Comparison of ENCODE assay signal across 19 cellular contexts in the genomic region with DNA sequence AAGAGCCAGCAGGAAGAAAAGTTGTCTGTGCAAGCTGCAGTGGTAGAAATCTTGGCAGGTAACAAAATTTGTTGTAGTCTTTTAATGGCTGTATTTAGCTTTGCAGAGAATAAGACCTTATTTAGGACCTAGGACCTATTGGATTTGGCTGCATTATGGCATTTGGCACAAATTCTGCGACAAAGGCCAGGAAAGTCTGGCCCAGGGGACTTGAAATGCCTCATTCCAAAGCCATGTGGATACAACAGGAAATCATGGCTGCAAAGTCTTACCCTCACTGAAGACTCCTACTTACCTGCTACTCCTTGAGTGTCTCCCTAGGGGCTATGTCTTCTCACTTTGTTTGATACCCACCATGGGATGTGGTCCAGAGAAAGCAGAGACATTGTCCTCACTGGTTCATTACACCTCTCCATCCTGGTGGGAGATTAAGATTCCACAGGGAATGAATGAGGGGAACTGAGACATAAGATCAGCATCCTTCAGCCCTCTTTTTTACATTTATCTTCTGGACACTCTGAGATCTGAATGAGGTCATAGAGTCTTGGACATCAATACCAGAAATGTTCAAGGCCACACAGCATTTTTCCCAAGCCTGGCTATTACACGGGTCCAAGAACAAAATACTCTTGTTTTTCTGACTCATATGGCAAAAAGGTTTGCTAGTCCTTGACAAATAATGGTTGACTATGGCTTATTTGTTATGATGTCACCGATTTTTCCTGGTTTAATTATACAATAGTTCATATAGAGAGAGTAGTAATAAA.
DNase-seq lines count a peak whose midpoint lies in the region; ATAC-seq, FAIRE-seq and TF ChIP-seq lines count a peak whose summit lies in the region.
"Had no signal": no experiment of that assay in that cellular context is flagged by ENCODE, and none has a peak within 500 bp of the region (broad histone marks: within the 10 kb centered on the region; RNA-seq: fewer than 3 reads in every experiment).

No MANE protein-coding gene starts in this region.

- H3K4me1 Mint-ChIP-seq in T-helper 2 cell treated with Interferon-gamma antibody and Interleukin-4, amounts not matched to agents 5 μg/mL and 100 μg/mL, for 36 hours (ENCODE audit: low read depth), result peaks cover 31% of the 10 kb centered on the region
- H3K4me1 Mint-ChIP-seq in stimulated activated naive CD8-positive, alpha-beta T cell treated with anti-CD3 and anti-CD28 coated beads, Interleukin-15, amount 100 ng/mL, for 72 hours, result peaks cover 42% of the 10 kb centered on the region

- no peaks in the 10 kb centered on the region for H3K79me1 ChIP-seq in H1 (ENCODE audit: low read depth, low read length)

- no peak for TF ChIP-seq EP300 in H1 (IDR thresholded peaks at IDR 0.05; ENCODE audit: borderline replicate concordance in 1 of 2, low read depth in 2 of 2, low read length in 2 of 2)

- no peaks in the 10 kb centered on the region; a peak in 1 of 7 replicates for H3K27me3 ChIP-seq in H1 (replicated peaks in 1 of 4; ENCODE audit: control insufficient read depth in 3 of 4, extremely low read depth in 1 of 4, insufficient read depth in 3 of 4, low read length in 3 of 4)
- H3K27me3 ChIP-seq: BE2C had no signal

- peaks cover 0 to 9% (median 5%) of the 10 kb centered on the region in 4 experiments; a peak in 4 of 7 replicates for H3K4me1 ChIP-seq in H1 (replicated peaks in 1 of 4; ENCODE audit: control insufficient read depth in 3 of 4, insufficient read depth in 4 of 4, low read length in 3 of 4)

- H3K36me3 Mint-ChIP-seq in T-helper 2 cell treated with Interferon-gamma antibody and Interleukin-4, amounts not matched to agents 5 μg/mL and 100 μg/mL, for 36 hours (ENCODE audit: low read depth), result no peaks in the 10 kb centered on the region
- H3K36me3 Mint-ChIP-seq: CD4-positive, alpha-beta memory T cell had no signal

- no peak overlapping the region for H2AK5ac ChIP-seq in H1 (ENCODE audit: low read depth, low read length)

- H2BK5ac ChIP-seq in H1 (ENCODE audit: low read depth, low read length), result no peak overlapping the region

- CTCF ChIA-PET in H1 (lab: Charles Lee; ENCODE audit: partially characterized antibody), result no interaction called here
- CTCF ChIA-PET in RWPE1 (lab: Yijun Ruan, JAX), result no interaction called here

- H4K5ac ChIP-seq in H1 (ENCODE audit: insufficient read length, low read depth, low read length), result no peak overlapping the region

- ATAC-seq in stimulated activated naive CD8-positive, alpha-beta T cell treated with anti-CD3 and anti-CD28 coated beads, Interleukin-15, amount 100 ng/mL, for 72 hours, result no peak
- no peak for ATAC-seq in stimulated activated naive CD8-positive, alpha-beta T cell treated with anti-CD3 and anti-CD28 coated beads, Interleukin-15, Interleukin-2, amounts not matched to agents 100 U/mL and 50 U/mL, for 24 hours
- ATAC-seq: K562 had no signal

- H4K91ac ChIP-seq in H1 (replicated peaks; ENCODE audit: insufficient read length, low read length), result no peak overlapping the region

- FAIRE-seq in H1 (lab: Jason Lieb, UNC), result peak; percentile 7
- FAIRE-seq: D721Med, G401.6, K562 had no signal

- peaks cover 5% of the 10 kb centered on the region for H3K27me3 Mint-ChIP-seq in T-helper 2 cell treated with Interferon-gamma antibody and Interleukin-4, amounts not matched to agents 5 μg/mL and 100 μg/mL, for 36 hours (ENCODE audit: low read depth)
- H3K27me3 Mint-ChIP-seq in stimulated activated naive CD8-positive, alpha-beta T cell treated with anti-CD3 and anti-CD28 coated beads, Interleukin-15, amount 100 ng/mL, for 72 hours, result peaks cover 25% of the 10 kb centered on the region

- no peak overlapping the region for H2BK12ac ChIP-seq in H1 (ENCODE audit: low read depth, low read length)

- 94% methylated on average over 3 of the region's 3 CpGs; no CpG with 5 or more reads in 1 of the 2 experiments for WGBS in H1 (ENCODE audit: extremely low coverage in 1 of 2, insufficient coverage in 1 of 2, insufficient read length in 1 of 2, insufficient replicate concordance in 2 of 2, low coverage in 1 of 2, low lambda C conversion rate in 2 of 2, missing lambda C conversion rate in 1 of 2), 2 experiments

- no peak overlapping the region for H2BK20ac ChIP-seq in H1 (ENCODE audit: low read length)

- H3K27ac ChIP-seq in H1 (ENCODE audit: low read depth, low read length) (no peak overlapping the region), RWPE1 (no peak overlapping the region)
- H3K27ac ChIP-seq: 22Rv1 had no signal

- no peak overlapping the region for H3K56ac ChIP-seq in H1 (replicated peaks; ENCODE audit: insufficient read length, low read depth, low read length)

- no peaks in the 10 kb centered on the region for H3K9me3 ChIP-seq in H1 (ENCODE audit: insufficient read depth in 2 of 2, low read depth in 1 of 2, low read length in 1 of 2)
- H3K9me3 ChIP-seq: BE2C had no signal

- peak overlapping the region; percentile 68 for H3K27ac Mint-ChIP-seq in T-helper 2 cell treated with Interferon-gamma antibody and Interleukin-4, amounts not matched to agents 5 μg/mL and 100 μg/mL, for 36 hours
- H3K27ac Mint-ChIP-seq in stimulated activated naive CD8-positive, alpha-beta T cell treated with anti-CD3 and anti-CD28 coated beads, Interleukin-15, amount 100 ng/mL, for 72 hours, result peak overlapping the region; percentile 85 to 97

- TF ChIP-seq CTCF in H1 (IDR thresholded peaks at IDR 0.05; ENCODE audit: control extremely low read depth in 1 of 3, insufficient read depth in 1 of 3, low read depth in 1 of 3, low read length in 3 of 3) (no peak), RWPE1 (conservative IDR thresholded peaks at IDR 0.05; ENCODE audit: low read depth) (no peak)

- H3K14ac ChIP-seq in H1 (ENCODE audit: insufficient read length), result no peak overlapping the region

- H2AFZ ChIP-seq in H1 (ENCODE audit: low read length), result no peak overlapping the region

- TF ChIP-seq POLR2A in H1 (IDR thresholded peaks at IDR 0.05; ENCODE audit: control extremely low read depth in 1 of 2, low read depth in 2 of 2, low read length in 2 of 2), result no peak

- no peak overlapping the region for H3K9ac ChIP-seq in H1 (replicated peaks in 1 of 4; ENCODE audit: extremely low read depth in 1 of 4, low read depth in 3 of 4, low read length in 3 of 4)

- H3K4me3 ChIP-seq in H1 (ENCODE audit: extremely low read depth in 1 of 4, insufficient read depth in 2 of 4, low read depth in 3 of 4, low read length in 4 of 4), result no peak overlapping the region
- H3K4me3 ChIP-seq: K562 had no signal

- no peaks in the 10 kb centered on the region for H3K23me2 ChIP-seq in H1 (ENCODE audit: low read depth, low read length)

- H3K4me3 Mint-ChIP-seq in T-helper 2 cell treated with Interferon-gamma antibody and Interleukin-4, amounts not matched to agents 5 μg/mL and 100 μg/mL, for 36 hours, result no peak overlapping the region
- H3K4me3 Mint-ChIP-seq in stimulated activated naive CD8-positive, alpha-beta T cell treated with anti-CD3 and anti-CD28 coated beads, Interleukin-15, amount 100 ng/mL, for 72 hours, result no peak overlapping the region

- no peak overlapping the region for H3K4me2 ChIP-seq in H1 (ENCODE audit: insufficient read depth in 1 of 2, low read depth in 2 of 2, low read length in 2 of 2)

- H2BK120ac ChIP-seq in H1 (replicated peaks; ENCODE audit: low read depth, low read length), result no peak overlapping the region

- DNase-seq in T-helper 2 cell treated with Interferon-gamma antibody and Interleukin-4, amounts not matched to agents 5 μg/mL and 100 μg/mL, for 36 hours (ENCODE audit: low spot score), result no peak
- DNase-seq in T-helper 2 cell (no peak), H1 (ENCODE audit: low read depth in 1 of 2, low spot score in 2 of 2) (no peak), RWPE1 (ENCODE audit: low spot score) (no peak), NK-92 (lab: John Stamatoyannopoulos, UW; ENCODE audit: unreplicated experiment) (no peak), mucosa of gallbladder (ENCODE audit: low spot score) (no peak)
- DNase-seq in stimulated activated naive CD8-positive, alpha-beta T cell treated with anti-CD3 and anti-CD28 coated beads, Interleukin-15, amount 100 ng/mL, for 72 hours, result no peak
- DNase-seq in stimulated activated naive CD8-positive, alpha-beta T cell treated with anti-CD3 and anti-CD28 coated beads, Interleukin-15, Interleukin-2, amounts not matched to agents 100 U/mL and 50 U/mL, for 24 hours, result no peak
- DNase-seq: BE2C; CD4-positive, alpha-beta memory T cell; DMS79 treated with DMSO at 0.1 percent for 48 hours; HCEC 1CT; NCI-H1417 treated with DMSO at 0.1 percent for 48 hours; NCI-H1930; NCI-H748 treated with DMSO at 0.1 percent for 48 hours had no signal

- TF ChIP-seq RAD21 in H1 (IDR thresholded peaks at IDR 0.05 in 1 of 2, conservative IDR thresholded peaks at IDR 0.05 in 1 of 2; ENCODE audit: low read depth in 2 of 2, low read length in 2 of 2), result no peak

- H3K79me2 ChIP-seq in H1 (ENCODE audit: control insufficient read depth in 1 of 2, insufficient read depth in 2 of 2, low read length in 2 of 2), result no peaks in the 10 kb centered on the region

- no peak overlapping the region for H4K8ac ChIP-seq in H1 (ENCODE audit: extremely low read depth, insufficient read depth, low read length)

- H3K9me3 Mint-ChIP-seq in T-helper 2 cell treated with Interferon-gamma antibody and Interleukin-4, amounts not matched to agents 5 μg/mL and 100 μg/mL, for 36 hours, result no peaks in the 10 kb centered on the region
- no peaks in the 10 kb centered on the region for H3K9me3 Mint-ChIP-seq in stimulated activated naive CD8-positive, alpha-beta T cell treated with anti-CD3 and anti-CD28 coated beads, Interleukin-15, amount 100 ng/mL, for 72 hours
- H3K9me3 Mint-ChIP-seq: CD4-positive, alpha-beta memory T cell had no signal

- H2BK15ac ChIP-seq in H1 (ENCODE audit: low read length), result no peak overlapping the region

- POLR2A ChIA-PET in H1 (lab: Charles Lee; ENCODE audit: partially characterized antibody), result no interaction called here
- POLR2A ChIA-PET in RWPE1 (lab: Yijun Ruan, JAX; ENCODE audit: low non-redundant PET), result no interaction called here

- H3K23ac ChIP-seq in H1 (ENCODE audit: insufficient read length), result no peak overlapping the region

- H3K18ac ChIP-seq in H1 (ENCODE audit: extremely low read depth, low read length), result no peak overlapping the region

- no peaks in the 10 kb centered on the region for H3K36me3 ChIP-seq in H1 (ENCODE audit: control insufficient read depth in 2 of 4, insufficient read depth in 4 of 4, low read length in 3 of 4)
- H3K36me3 ChIP-seq: BE2C had no signal

- no peak overlapping the region for H3K4ac ChIP-seq in H1 (replicated peaks; ENCODE audit: insufficient read length, low read depth, low read length)

- H4K20me1 ChIP-seq in H1 (replicated peaks in 1 of 2; ENCODE audit: control insufficient read depth in 1 of 2, insufficient read depth in 2 of 2, low read length in 2 of 2), result no peaks in the 10 kb centered on the region

TF ChIP-seq in H1, 55 proteins besides CTCF, POLR2A, EP300 and RAD21 (continues in another document):
- no peak for TF ChIP-seq SP2 (IDR thresholded peaks at IDR 0.05; ENCODE audit: low read length)
- TF ChIP-seq SIX5 (IDR thresholded peaks at IDR 0.05; ENCODE audit: low read depth, low read length), result no peak
- TF ChIP-seq POLR2AphosphoS5 (IDR thresholded peaks at IDR 0.05; ENCODE audit: low read depth, low read length), result no peak
- no peak for TF ChIP-seq NRF1 (IDR thresholded peaks at IDR 0.05; ENCODE audit: low read depth, low read length)
- TF ChIP-seq HDAC2 (IDR thresholded peaks at IDR 0.05; ENCODE audit: borderline replicate concordance in 1 of 2, low read depth in 2 of 2, low read length in 2 of 2), result no peak
